1 cellular context compared by ENCODE assay signal in the genomic region with DNA sequence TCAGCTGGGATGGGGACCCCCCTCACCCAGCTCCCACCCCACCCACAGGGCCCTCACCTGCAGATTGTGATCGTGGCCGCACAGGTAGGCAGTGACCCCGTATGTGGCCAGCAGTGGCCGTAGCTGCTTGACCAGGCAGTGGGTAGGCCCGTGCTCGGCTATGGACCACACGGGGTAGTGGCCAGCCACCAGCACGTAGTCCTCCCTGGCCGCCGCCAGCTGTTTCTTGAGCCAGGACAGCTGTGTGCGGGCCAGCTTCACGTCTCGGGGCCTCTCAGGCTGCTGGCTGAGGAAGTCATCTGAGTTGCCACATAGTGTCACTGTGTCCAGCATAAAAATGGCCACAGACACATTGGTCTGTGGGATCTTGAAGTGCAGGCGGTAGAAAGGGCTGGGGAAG.
TF ChIP-seq lines count a peak whose summit lies in the region.

No MANE protein-coding gene starts in this region.

TF ChIP-seq in IMR-90, 13 proteins besides CTCF, POLR2A, EP300 and RAD21:
- TF ChIP-seq RFX5 (IDR thresholded peaks at IDR 0.05; ENCODE audit: low read depth, low read length) (no peak), MAZ (IDR thresholded peaks at IDR 0.05; ENCODE audit: borderline replicate concordance, low read depth, low read length) (no peak), BHLHE40 (IDR thresholded peaks at IDR 0.05; ENCODE audit: low read depth, low read length) (no peak), CHD1 (IDR thresholded peaks at IDR 0.05; ENCODE audit: low read depth, low read length) (no peak)
- TF ChIP-seq, protein P1, sequence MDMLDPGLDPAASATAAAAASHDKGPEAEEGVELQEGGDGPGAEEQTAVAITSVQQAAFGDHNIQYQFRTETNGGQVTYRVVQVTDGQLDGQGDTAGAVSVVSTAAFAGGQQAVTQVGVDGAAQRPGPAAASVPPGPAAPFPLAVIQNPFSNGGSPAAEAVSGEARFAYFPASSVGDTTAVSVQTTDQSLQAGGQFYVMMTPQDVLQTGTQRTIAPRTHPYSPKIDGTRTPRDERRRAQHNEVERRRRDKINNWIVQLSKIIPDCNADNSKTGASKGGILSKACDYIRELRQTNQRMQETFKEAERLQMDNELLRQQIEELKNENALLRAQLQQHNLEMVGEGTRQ (IDR thresholded peaks at IDR 0.05; ENCODE audit: low read depth, low read length), result no peak
